Comparison of ENCODE assay signal across 2 cellular contexts in the genomic region with DNA sequence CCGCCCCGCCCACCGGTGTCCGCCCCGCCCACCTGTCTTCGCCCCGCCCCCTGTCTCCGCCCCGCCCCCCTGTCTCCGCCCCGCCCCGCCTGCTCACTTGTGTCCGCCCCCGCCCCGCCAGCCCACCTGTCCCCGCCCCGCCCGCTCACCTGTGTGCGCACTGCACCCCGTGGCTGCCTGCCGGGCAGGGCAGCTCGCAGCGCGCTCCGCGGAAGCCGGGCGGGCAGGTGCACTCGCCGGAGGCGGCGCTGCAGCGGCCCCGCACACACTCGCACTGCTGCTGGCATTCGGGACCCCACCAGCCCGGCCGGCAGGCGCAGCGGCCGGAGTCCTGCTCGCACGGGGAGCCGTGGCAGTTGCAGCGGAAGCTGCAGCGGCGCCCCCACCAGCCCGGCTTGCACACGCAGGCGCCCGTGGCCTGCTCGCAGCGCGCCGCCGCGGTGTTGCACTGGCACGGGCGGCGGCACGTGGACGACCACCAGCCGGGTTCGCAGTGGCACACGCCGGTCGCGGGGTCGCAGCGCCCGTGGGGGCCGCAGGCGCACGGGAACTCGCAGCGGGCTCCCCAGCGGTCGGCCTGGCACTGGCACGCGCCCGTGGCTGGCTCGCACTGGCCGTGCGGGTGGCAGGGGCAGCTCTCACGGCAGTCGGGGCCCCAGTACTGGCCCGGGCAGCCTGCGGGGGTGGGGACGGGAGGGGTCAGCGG.
TF ChIP-seq lines count a peak whose summit lies in the region.

No MANE protein-coding gene starts in this region.

TF ChIP-seq in A549, 52 proteins besides CTCF, POLR2A, EP300 and RAD21:
- TF ChIP-seq CBX8 (IDR thresholded peaks at IDR 0.05) (no peak), ZC3H11A (IDR thresholded peaks at IDR 0.05) (no peak), HOXB5 (CRISPR knock-in tag; IDR thresholded peaks at IDR 0.05) (peak; percentile 57; the same call in 1 of the 2 replicates), BHLHE40 (IDR thresholded peaks at IDR 0.05; ENCODE audit: low read depth, low read length) (no peak), CHD4 (IDR thresholded peaks at IDR 0.05; ENCODE audit: borderline replicate concordance) (no peak), JUNB (IDR thresholded peaks at IDR 0.05) (no peak), NPAS2 (CRISPR knock-in tag; IDR thresholded peaks at IDR 0.05; ENCODE audit: borderline replicate concordance) (no peak), JUN (IDR thresholded peaks at IDR 0.05) (peak in 1 of 2 experiments; percentile 33; a peak in 1 of 5 replicates), EHMT2 (IDR thresholded peaks at IDR 0.05; ENCODE audit: low read depth) (no peak)
- TF ChIP-seq, protein P1, sequence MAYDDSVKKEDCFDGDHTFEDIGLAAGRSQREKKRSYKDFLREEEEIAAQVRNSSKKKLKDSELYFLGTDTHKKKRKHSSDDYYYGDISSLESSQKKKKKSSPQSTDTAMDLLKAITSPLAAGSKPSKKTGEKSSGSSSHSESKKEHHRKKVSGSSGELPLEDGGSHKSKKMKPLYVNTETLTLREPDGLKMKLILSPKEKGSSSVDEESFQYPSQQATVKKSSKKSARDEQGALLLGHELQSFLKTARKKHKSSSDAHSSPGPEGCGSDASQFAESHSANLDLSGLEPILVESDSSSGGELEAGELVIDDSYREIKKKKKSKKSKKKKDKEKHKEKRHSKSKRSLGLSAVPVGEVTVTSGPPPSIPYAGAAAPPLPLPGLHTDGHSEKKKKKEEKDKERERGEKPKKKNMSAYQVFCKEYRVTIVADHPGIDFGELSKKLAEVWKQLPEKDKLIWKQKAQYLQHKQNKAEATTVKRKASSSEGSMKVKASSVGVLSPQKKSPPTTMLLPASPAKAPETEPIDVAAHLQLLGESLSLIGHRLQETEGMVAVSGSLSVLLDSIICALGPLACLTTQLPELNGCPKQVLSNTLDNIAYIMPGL (CRISPR knock-in tag; IDR thresholded peaks at IDR 0.05; ENCODE audit: borderline replicate concordance) = no peak

TF ChIP-seq in K562, 482 proteins besides CTCF, POLR2A, EP300 and RAD21:
- TF ChIP-seq JUND (IDR thresholded peaks at IDR 0.05; ENCODE audit: borderline replicate concordance, low read depth, low read length) = no peak
- no peak for TF ChIP-seq JUND (tag; IDR thresholded peaks at IDR 0.05; ENCODE audit: borderline replicate concordance, low read depth, low read length)
- peak; percentile 26; the same call in 1 of the 2 replicates for TF ChIP-seq VEZF1 (CRISPR knock-in tag; IDR thresholded peaks at IDR 0.05)
- 0 out of 2 replicates have a peak, but pooled peaks have one; percentile 27 for TF ChIP-seq ZBTB33 (CRISPR knock-in tag; IDR thresholded peaks at IDR 0.05)
- peak; percentile 46 for TF ChIP-seq POLR2G (IDR thresholded peaks at IDR 0.05; ENCODE audit: low read depth, low read length)
TF ChIP-seq in K562: peak in this region for 3.
